Comparison of ENCODE assay signal across 15 cellular contexts in genomic region chr2:109638807-109639206, GRCh38.
A peak's percentile ranks its signal among the peaks of the same experiment; 100 is the strongest.
DNase-seq lines count a peak whose midpoint lies in the region; ATAC-seq and TF ChIP-seq lines count a peak whose summit lies in the region.
"Had no signal": no experiment of that assay in that cellular context is flagged by ENCODE, and none has a peak within 500 bp of the region (broad histone marks: within the 10 kb centered on the region; RNA-seq: fewer than 3 reads in every experiment).

No MANE protein-coding gene starts in this region.

- in situ Hi-C loops in HAP-1 (cut with MboI; ENCODE audit: low sequenced_read_pairs), result no loop called here
- in situ Hi-C loops in GM13976 (cut with MboI; ENCODE audit: low sequenced_read_pairs, unreplicated experiment), result no loop called here

- H3K36me3 ChIP-seq in HAP-1 (replicated peaks), result no peaks in the 10 kb centered on the region

- H3K4me1 ChIP-seq in HAP-1, result no peaks in the 10 kb centered on the region; the same call in 1 of the 2 replicates

- no peaks in the 10 kb centered on the region for H3K9me3 ChIP-seq in HAP-1

- DNase-seq in COLO668 (lab: John Stamatoyannopoulos, UW; ENCODE audit: unreplicated experiment) (peak; percentile 9), NCI-H2171 treated with DMSO at 0.1 percent for 48 hours (lab: John Stamatoyannopoulos, UW) (peak; percentile 77), cardiac fibroblast (ENCODE audit: low read depth in 2 of 2) (peak; percentile 61 to 66), Ammon's horn (ENCODE audit: low spot score) (no peak), HAP-1 (ENCODE audit: low spot score in 2 of 2) (no peak), GM10248 (ENCODE audit: extremely low spot score) (no peak), GM13976 (ENCODE audit: low spot score) (no peak)
- DNase-seq: activated CD4-positive, alpha-beta T cell treated with anti-CD3 and anti-CD28 coated beads for 48 hours; activated gamma-delta T cell; foreskin melanocyte; PC-3; retina; stimulated activated naive CD8-positive, alpha-beta T cell treated with anti-CD3 and anti-CD28 coated beads, Interleukin-15, amount 100 ng/mL, for 72 hours; T-helper 17 cell had no signal

- H3K4me3 ChIP-seq in cardiac fibroblast (replicated peaks in 1 of 2; ENCODE audit: low read depth in 2 of 2, low read length in 2 of 2) (no peak overlapping the region), HAP-1 (no peak overlapping the region)

- POLR2A ChIA-PET in GM10248 (lab: Yijun Ruan, JAX), result no interaction called here

- no peaks in the 10 kb centered on the region for H3K27me3 ChIP-seq in HAP-1 (ENCODE audit: low read depth)

- ATAC-seq in GM21619 (IDR thresholded peaks at IDR 0.05; ENCODE audit: unreplicated experiment), result peak; percentile 47
- ATAC-seq: PC-3; stimulated activated naive CD8-positive, alpha-beta T cell treated with anti-CD3 and anti-CD28 coated beads, Interleukin-15, amount 100 ng/mL, for 72 hours; T-helper 17 cell had no signal

- TF ChIP-seq CTCF in cardiac fibroblast (IDR thresholded peaks at IDR 0.05; ENCODE audit: low read depth, low read length) (no peak), GM10248 (IDR thresholded peaks at IDR 0.05; ENCODE audit: control extremely low read depth, extremely low read depth, low read depth, missing control alignments) (no peak), GM13976 (IDR thresholded peaks at IDR 0.05; ENCODE audit: borderline replicate concordance, control extremely low read depth, extremely low read depth, insufficient read depth, missing control alignments) (no peak)

- CTCF ChIA-PET in GM10248 (lab: Yijun Ruan, JAX), result interaction anchor here (1.0 kb wide), 1 partner anchor 12 kb away, joined by 3 read pairs; no protein-coding TSS in a partner anchor

Comparison
In these comparisons a context has a peak if more than half of its experiments do, and no peak if none do; other contexts are left out.
1. DNase-seq: peak in COLO668 (single experiment), NCI-H2171 treated with DMSO at 0.1 percent for 48 hours (single experiment) and cardiac fibroblast (2 of 2); none in Ammon's horn (single experiment), HAP-1 (0 of 2), GM10248 (single experiment) and GM13976 (single experiment).